8 cellular contexts compared by ENCODE assay signal in the genomic region with DNA sequence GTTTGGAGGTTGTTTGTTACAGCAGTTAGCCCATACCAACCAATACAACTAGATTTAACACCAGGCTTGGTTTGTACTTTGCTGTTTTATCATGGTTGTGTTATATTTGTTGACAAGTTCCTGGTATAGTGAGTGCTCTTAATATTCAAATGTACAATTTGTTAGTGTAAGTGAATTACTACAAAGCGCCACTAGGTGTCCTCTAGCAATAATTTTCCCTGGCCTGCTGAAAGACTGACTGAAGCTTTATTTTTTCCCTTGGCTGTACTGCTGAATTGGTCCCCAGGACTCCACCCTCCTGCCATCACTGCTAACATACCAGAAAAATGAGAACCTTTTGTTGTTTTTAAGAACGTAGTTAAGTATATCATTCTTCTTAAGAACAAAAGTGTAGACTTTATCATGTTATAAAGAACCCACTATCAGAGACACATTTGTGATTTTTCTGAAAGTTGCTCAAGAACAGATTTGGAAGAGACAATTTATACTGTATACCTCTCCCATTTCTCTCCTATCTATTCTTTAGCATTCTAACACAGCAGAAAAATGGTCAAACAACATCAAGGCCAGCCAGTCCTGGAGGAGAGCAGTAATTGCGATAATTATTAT.
DNase-seq lines count a peak whose midpoint lies in the region; ATAC-seq and TF ChIP-seq lines count a peak whose summit lies in the region.

No MANE protein-coding gene starts in this region.

- in situ Hi-C loops in GM13977 (cut with MboI; ENCODE audit: low pct_unique_long_range_greater_than_20kb, low sequenced_read_pairs, unreplicated experiment), result no loop called here

- no peak overlapping the region for H3K4me3 ChIP-seq in left ventricle myocardium inferior

- no peaks in the 10 kb centered on the region for H3K36me3 Mint-ChIP-seq in activated B cell treated with CpG ODN at 0.5 μM for 24 hours (ENCODE audit: low read depth)

- ATAC-seq in HG02973 (IDR thresholded peaks at IDR 0.05; ENCODE audit: unreplicated experiment) (peak; percentile 72), activated B cell treated with CpG ODN at 0.5 μM for 24 hours (ENCODE audit: low read depth) (peak; percentile 14)

- CTCF ChIA-PET in activated B cell treated with CpG ODN at 0.5 μM for 24 hours (lab: Charles Lee), result interaction anchor here (0.8 to 2.1 kb wide), 2 partner anchors 8 to 244 kb away, joined by 3 to 8 read pairs; no protein-coding TSS in a partner anchor

- no peaks in the 10 kb centered on the region for H3K9me3 ChIP-seq in left ventricle myocardium inferior (replicated peaks)

- H3K36me3 ChIP-seq in left ventricle myocardium inferior, result no peaks in the 10 kb centered on the region

- no peak overlapping the region for H3K27ac ChIP-seq in left ventricle myocardium inferior (replicated peaks)

- no peaks in the 10 kb centered on the region for H3K4me1 Mint-ChIP-seq in activated B cell treated with CpG ODN at 0.5 μM for 24 hours

- no peaks in the 10 kb centered on the region for H3K9me3 Mint-ChIP-seq in activated B cell treated with CpG ODN at 0.5 μM for 24 hours

- peak; percentile 69 to 82 for DNase-seq in AML-193 (lab: John Stamatoyannopoulos, UW)
- peak; percentile 27 for DNase-seq in GM13977 (ENCODE audit: low spot score)
- DNase-seq in NCI-H2171 (lab: John Stamatoyannopoulos, UW), result peak; percentile 63
- no peak for DNase-seq in activated B cell treated with CpG ODN at 0.5 μM for 24 hours
- DNase-seq in left ventricle myocardium inferior, result no peak
- peak; percentile 29 for DNase-seq in smooth muscle cell of the brain vasculature (ENCODE audit: low read depth, low spot score)
- no peak for DNase-seq in stimulated activated CD4-positive, alpha-beta T cell treated with anti-CD3 and anti-CD28 coated beads, Interleukin-15, amount 100 ng/mL, for 24 hours

- intact Hi-C loops in activated B cell treated with CpG ODN at 0.5 μM for 24 hours (cut with micrococcal nuclease), result loop anchor here (1.0 kb wide), 2 partner anchors 245 to 1734 kb away; no protein-coding TSS in a partner anchor
- intact Hi-C loops in left ventricle myocardium inferior (cut with micrococcal nuclease), result loop anchor here (5.0 kb wide), 1 partner anchor 244 kb away; no protein-coding TSS in a partner anchor

- H3K27me3 ChIP-seq in left ventricle myocardium inferior (ENCODE audit: low read depth), result no peaks in the 10 kb centered on the region

- peaks cover 8% of the 10 kb centered on the region for H3K27me3 Mint-ChIP-seq in activated B cell treated with CpG ODN at 0.5 μM for 24 hours

- no peaks in the 10 kb centered on the region for H3K4me1 ChIP-seq in left ventricle myocardium inferior

- TF ChIP-seq CTCF in GM13977 (IDR thresholded peaks at IDR 0.05; ENCODE audit: extremely low read depth, insufficient read depth, missing control alignments), result peak; percentile 47
- TF ChIP-seq CTCF in activated B cell treated with CpG ODN at 0.5 μM for 24 hours (IDR thresholded peaks at IDR 0.05), result no peak
- peak; percentile 77 for TF ChIP-seq CTCF in left ventricle myocardium inferior (IDR thresholded peaks at IDR 0.05; ENCODE audit: borderline replicate concordance)

- no peak overlapping the region for H3K27ac Mint-ChIP-seq in activated B cell treated with CpG ODN at 0.5 μM for 24 hours

- no peak overlapping the region for H3K4me3 Mint-ChIP-seq in activated B cell treated with CpG ODN at 0.5 μM for 24 hours

- POLR2A ChIA-PET in activated B cell treated with CpG ODN at 0.5 μM for 24 hours (lab: Charles Lee), result no interaction called here

Comparison
In these comparisons a context has a peak if more than half of its experiments do, and no peak if none do; other contexts are left out.
1. DNase-seq: peak in AML-193 (2 of 2), GM13977 (single experiment), NCI-H2171 (single experiment) and smooth muscle cell of the brain vasculature (single experiment); none in activated B cell treated with CpG ODN at 0.5 μM for 24 hours (single experiment), left ventricle myocardium inferior (single experiment) and stimulated activated CD4-positive, alpha-beta T cell treated with anti-CD3 and anti-CD28 coated beads, Interleukin-15, amount 100 ng/mL, for 24 hours (single experiment).